Comparison of ENCODE assay signal across 26 cellular contexts in the genomic region with DNA sequence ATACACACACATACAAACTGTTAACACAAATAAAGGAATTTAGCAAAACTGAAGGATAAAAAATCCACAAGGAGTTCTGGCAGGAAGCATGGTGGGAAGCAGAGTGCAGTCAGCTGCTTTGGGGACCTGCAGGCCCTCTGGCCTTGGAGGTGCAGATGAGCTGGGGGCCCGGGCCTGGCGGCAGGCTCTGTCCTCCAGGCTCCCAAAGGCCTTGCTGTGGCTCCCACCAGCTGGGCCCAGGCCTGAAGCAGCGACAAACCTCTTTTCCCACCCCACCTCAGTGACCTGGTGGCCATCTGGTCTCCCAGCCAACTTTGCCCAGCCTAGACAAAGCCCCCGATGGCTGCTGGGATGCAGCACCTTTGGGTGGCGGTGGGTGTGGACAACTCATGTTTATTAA.
"Had no signal": no experiment of that assay in that cellular context is flagged by ENCODE, and none has a peak within 500 bp of the region (broad histone marks: within the 10 kb centered on the region; RNA-seq: fewer than 3 reads in every experiment).

No MANE protein-coding gene starts in this region.

- ATAC-seq: stimulated activated effector memory CD8-positive, alpha-beta T cell treated with anti-CD3 and anti-CD28 coated beads, Interleukin-12 subunit alpha, Interleukin-12 subunit beta, amount 100 ng/mL, for 72 hours; stimulated activated memory B cell treated with anti-CD40 and anti-IgM and Interleukin-4, amounts not matched to agents 10 μg/mL and 1 μg/mL and 100 μg/mL, for 72 hours; stimulated activated naive CD8-positive, alpha-beta T cell treated with anti-CD3 and anti-CD28 coated beads, Interleukin-15, amount 100 ng/mL, for 72 hours; stimulated activated naive CD8-positive, alpha-beta T cell treated with anti-CD3 and anti-CD28 coated beads, Interleukin-15, Interleukin-2, amounts not matched to agents 100 U/mL and 50 U/mL, for 24 hours; upper lobe of right lung had no signal

- DNase-seq: stimulated activated CD4-positive, alpha-beta T cell treated with anti-CD3 and anti-CD28 coated beads, Interleukin-2, amount 100 ng/mL, for 48 hours; stimulated activated CD4-positive, alpha-beta T cell treated with anti-CD3 and anti-CD28 coated beads, Interleukin-4, amount 100 ng/mL, for 1 hour; stimulated activated CD4-positive, alpha-beta T cell treated with anti-CD3 and anti-CD28 coated beads, Interleukin-4, amount 100 ng/mL, for 24 hours; stimulated activated CD4-positive, alpha-beta T cell treated with anti-CD3 and anti-CD28 coated beads, Interleukin-4, amount 100 ng/mL, for 4 hours; stimulated activated CD8-positive, alpha-beta memory T cell treated with anti-CD3 and anti-CD28 coated beads, Interleukin-4, amount 100 ng/mL, for 48 hours; stimulated activated naive B cell treated with anti-CD40 and anti-IgM and Interleukin-4, amounts not matched to agents 10 μg/mL and 1 μg/mL and 100 μg/mL, for 72 hours; stimulated activated naive CD4-positive, alpha-beta T cell; stimulated activated naive CD4-positive, alpha-beta T cell treated with Interleukin-2 at 50 U/mL for 16 hours; stimulated activated naive CD8-positive, alpha-beta T cell treated with anti-CD3 and anti-CD28 coated beads, Interleukin-15, amount 100 ng/mL, for 72 hours; stimulated activated naive CD8-positive, alpha-beta T cell treated with anti-CD3 and anti-CD28 coated beads, Interleukin-15, Interleukin-2, amounts not matched to agents 100 U/mL and 50 U/mL, for 24 hours; stomach; substantia nigra; testis; thyroid gland; tibial artery; transverse colon; trophoblast cell; upper lobe of right lung; uterus had no signal

- H3K9me3 ChIP-seq: stomach, suprapubic skin, testis, thoracic aorta, thyroid gland, tibial artery, tibial nerve, transverse colon, upper lobe of left lung, upper lobe of right lung, uterus, vagina had no signal

- H3K4me1 ChIP-seq: stomach, suprapubic skin, testis, tibial artery, tibial nerve, transverse colon, upper lobe of left lung, upper lobe of right lung, uterus, vagina had no signal

- H3K27me3 ChIP-seq: stomach, suprapubic skin, testis, thyroid gland, tibial artery, tibial nerve, transverse colon, upper lobe of left lung, upper lobe of right lung, uterus, vagina had no signal

- H3K36me3 ChIP-seq: stomach, suprapubic skin, thoracic aorta, thyroid gland, tibial artery, tibial nerve, transverse colon, upper lobe of left lung, upper lobe of right lung, uterus, vagina had no signal

- H3K27ac ChIP-seq: stomach, suprapubic skin, testis, thoracic aorta, thyroid gland, tibial artery, tibial nerve, transverse colon, upper lobe of left lung, upper lobe of right lung, uterus, vagina had no signal

- H3K4me3 ChIP-seq: stomach, suprapubic skin, testis, thoracic aorta, thyroid gland, tibial artery, tibial nerve, transverse colon, upper lobe of left lung, upper lobe of right lung, uterus, vagina had no signal
